11 cellular contexts compared by ENCODE assay signal in the genomic region with DNA sequence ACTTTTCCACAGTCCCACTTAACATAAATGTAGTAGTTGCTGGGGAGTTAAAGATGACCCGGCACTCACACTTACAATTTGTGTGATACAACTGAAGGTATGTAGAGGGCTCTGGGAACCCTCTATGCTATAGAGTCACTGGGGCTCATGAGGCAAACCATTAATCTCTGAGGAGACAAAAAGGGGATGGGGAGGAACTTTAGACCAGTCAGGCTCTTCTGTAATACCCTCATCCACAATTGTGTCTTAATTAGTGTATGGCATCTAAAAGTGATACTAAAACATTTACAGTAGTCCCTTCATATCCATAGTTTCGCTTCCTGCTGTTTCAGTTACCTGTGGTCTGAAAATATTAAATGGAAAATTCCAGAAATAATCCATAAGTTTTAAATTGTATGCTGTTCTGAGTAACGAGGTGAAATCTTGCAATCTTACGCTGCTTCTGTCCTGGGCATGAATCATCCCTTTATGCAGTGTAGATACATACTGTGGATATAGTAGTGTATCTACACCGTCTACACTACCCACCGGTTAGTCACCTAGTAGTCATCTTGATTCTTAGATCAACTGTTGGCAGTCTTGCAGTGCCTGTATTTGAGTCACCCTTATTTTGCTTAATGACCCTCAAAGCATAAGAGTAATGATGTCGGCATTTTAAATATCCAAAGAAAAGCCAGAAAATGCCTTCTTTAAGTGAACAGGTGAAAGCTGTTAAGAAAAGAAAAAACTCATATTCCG. TPM values are rescaled to one million over a fixed set of nuclear protein-coding genes. Genes with fewer than 3 reads are reported as not detected.
DNase-seq lines count a peak whose midpoint lies in the region; ATAC-seq, FAIRE-seq and TF ChIP-seq lines count a peak whose summit lies in the region.
"Had no signal": no experiment of that assay in that cellular context is flagged by ENCODE, and none has a peak within 500 bp of the region (broad histone marks: within the 10 kb centered on the region; RNA-seq: fewer than 3 reads in every experiment).

No MANE protein-coding gene starts in this region.

- H3K9me3 ChIP-seq in MG63 (no peaks in the 10 kb centered on the region), K562 (replicated peaks; ENCODE audit: control insufficient read depth, insufficient read depth, low read depth, low read length) (no peaks in the 10 kb centered on the region), body of pancreas (no peaks in the 10 kb centered on the region)
- H3K9me3 ChIP-seq: BLaER1 treated with 17β-estradiol and CSF1 and Interleukin-3, amounts not matched to agents 10 nM and 100 nM; ovary had no signal

- H3K9ac ChIP-seq in K562 (ENCODE audit: insufficient read depth in 1 of 2, low read depth in 2 of 2, low read length in 2 of 2), result no peak overlapping the region
- H3K9ac ChIP-seq: BLaER1 treated with 17β-estradiol and CSF1 and Interleukin-3, amounts not matched to agents 10 nM and 100 nM had no signal

- TF ChIP-seq RAD21 in K562 (CRISPR knock-in tag; conservative IDR thresholded peaks at IDR 0.05 in 1 of 2, IDR thresholded peaks at IDR 0.05 in 1 of 2), result no peak

- FAIRE-seq in K562 (lab: Jason Lieb, UNC), result peak; percentile 71

- H3K27me3 ChIP-seq in MG63 (no peaks in the 10 kb centered on the region), K562 (ENCODE audit: control insufficient read depth in 2 of 2, insufficient read depth in 2 of 2, low read length in 2 of 2) (no peaks in the 10 kb centered on the region), body of pancreas (no peaks in the 10 kb centered on the region)
- H3K27me3 ChIP-seq: BLaER1 treated with 17β-estradiol and CSF1 and Interleukin-3, amounts not matched to agents 10 nM and 100 nM; ovary had no signal

- no peak overlapping the region for H3K4me2 ChIP-seq in K562 (ENCODE audit: insufficient read depth, low read length)

- H3K4me3 ChIP-seq in MG63 (no peak overlapping the region), K562 (no peak overlapping the region), body of pancreas (no peak overlapping the region)
- H3K4me3 ChIP-seq: BLaER1 treated with 17β-estradiol and CSF1 and Interleukin-3, amounts not matched to agents 10 nM and 100 nM; ovary had no signal

- no peak overlapping the region; the same call in 1 of the 2 replicates for H2AFZ ChIP-seq in K562 (ENCODE audit: low read depth, low read length)

- TF ChIP-seq POLR2A in K562 (conservative IDR thresholded peaks at IDR 0.05) (no peak), body of pancreas (IDR thresholded peaks at IDR 0.05) (no peak)

- H3K9me1 ChIP-seq in K562 (ENCODE audit: control insufficient read depth, insufficient read depth, low read length), result no peaks in the 10 kb centered on the region

- 36% methylated on average over 8 of the region's 8 CpGs for WGBS in K562 (ENCODE audit: insufficient coverage, low coverage, missing lambda C conversion rate)
- 86 to 88% methylated on average over 8 of the region's 8 CpGs for WGBS in body of pancreas, 2 donors

- CTCF ChIA-PET in K562 (lab: Yijun Ruan, JAX; ENCODE audit: low intra/inter-chr PET ratio), result no interaction called here

- peak; percentile 69 for ATAC-seq in K562
- ATAC-seq in body of pancreas, result no peak

- H3K27ac ChIP-seq in K562 (ENCODE audit: extremely low read depth, low read depth, low read length) (peak overlapping the region; percentile 32; the same call in 1 of the 3 replicates), body of pancreas (no peak overlapping the region)
- H3K27ac ChIP-seq: BLaER1 treated with 17β-estradiol and CSF1 and Interleukin-3, amounts not matched to agents 10 nM and 100 nM; ovary had no signal

- H3K79me2 ChIP-seq in K562 (ENCODE audit: control insufficient read depth, insufficient read depth, low read length), result peaks cover 56% of the 10 kb centered on the region

- 0 out of 2 replicates have a peak, but pooled peaks cover 3% of the 10 kb centered on the region for H4K20me1 ChIP-seq in K562 (replicated peaks; ENCODE audit: control insufficient read depth, insufficient read depth, low read length)

- intact Hi-C loops in K562 (cut with micrococcal nuclease), result no loop called here
- intact Hi-C loops in body of pancreas (cut with DNase I), result no loop called here

- no TSS peak for BruUV-seq in K562 (replicated peaks; lab: Mats Ljungman, UMichigan)

- peak; percentile 18 for DNase-seq in activated CD4-positive, alpha-beta T cell treated with anti-CD3 and anti-CD28 coated beads for 48 hours
- DNase-seq in activated CD4-positive, alpha-beta T cell treated with anti-CD3 and anti-CD28 coated beads, Interleukin-2, amount 50 U/mL, for 48 hours, result no peak
- DNase-seq in MG63, result peak; percentile 64
- DNase-seq in K562 (ENCODE audit: extremely low read depth in 1 of 4, low spot score in 3 of 4), result peak in 3 of 4 experiments; percentile 31 to 45 (median 39)
- peak; percentile 30 for DNase-seq in pulmonary artery endothelial cell (ENCODE audit: low read depth, low spot score)
- DNase-seq in DMS153 treated with DMSO at 0.1 percent for 48 hours (lab: John Stamatoyannopoulos, UW; ENCODE audit: unreplicated experiment), result no peak
- no peak for DNase-seq in body of pancreas
- DNase-seq in effector CD8-positive, alpha-beta T cell (lab: John Stamatoyannopoulos, UW), result no peak
- DNase-seq: NCI-H1694, ovary had no signal

- no peak for TF ChIP-seq EP300 in K562 (IDR thresholded peaks at IDR 0.05; ENCODE audit: low read length)

- TF ChIP-seq CTCF in K562 (IDR thresholded peaks at IDR 0.05 in 2 of 3, conservative IDR thresholded peaks at IDR 0.05 in 1 of 3; ENCODE audit: insufficient read depth in 2 of 3, low read depth in 1 of 3, low read length in 3 of 3) (no peak), body of pancreas (IDR thresholded peaks at IDR 0.05) (no peak)

- POLR2A ChIA-PET in K562 (lab: Yijun Ruan, JAX), result interaction anchor here (0.6 kb wide), 1 partner anchor 1698 kb away, joined by 3 read pairs; no protein-coding TSS in a partner anchor

- in situ Hi-C loops in K562 (cut with MboI), result no loop called here

- H3K36me3 ChIP-seq in MG63 (peaks cover 3% of the 10 kb centered on the region; the same call in 1 of the 2 replicates), K562 (ENCODE audit: control insufficient read depth, insufficient read depth, low read length) (no peaks in the 10 kb centered on the region), body of pancreas (replicated peaks in 1 of 2; ENCODE audit: insufficient read depth in 1 of 2, low read depth in 2 of 2) (no peaks in the 10 kb centered on the region)
- H3K36me3 ChIP-seq: ovary had no signal

- H3K4me1 ChIP-seq in K562 (replicated peaks in 1 of 2; ENCODE audit: control insufficient read depth in 2 of 2, insufficient read depth in 2 of 2, low read length in 2 of 2), result peaks cover 0 to 3% of the 10 kb centered on the region in 2 experiments; a peak in 1 of 5 replicates
- peaks cover 7% of the 10 kb centered on the region for H3K4me1 ChIP-seq in body of pancreas

RNA-seq across cellular contexts. Expression of gene CBL, which starts 12.2 kb away (rescaled TPM):
- 5.7 and 6.2 TPM in 2 replicates for total RNA-seq in MG63 (2014; rRNA removed; shearing (Covaris generic); ENCODE audit: low replicate concordance)
- total RNA-seq in K562 (2011; cell fraction: chromatin; rRNA removed; ENCODE audit: low replicate concordance), result 15.7 and 23.8 TPM in 2 replicates
- total RNA-seq in K562 (2011; cell fraction: nucleolus; rRNA removed), result 8.8 and 10.0 TPM in 2 replicates
- 17.2 and 25.5 TPM in 2 replicates for total RNA-seq in K562 (2011; cell fraction: nucleoplasm; rRNA removed)
- total RNA-seq in K562 (2014; rRNA removed), result 5.9 and 6.4 TPM in 2 replicates
- 9.9 and 12.1 TPM in 2 replicates for total RNA-seq in K562 (2014; rRNA removed; fragmentation: Illumina TruSeq; extraction: Trizol)
- 7.6 and 8.2 TPM in 2 replicates for total RNA-seq in K562 (2015; rRNA removed; fragmentation: Illumina TruSeq; extraction: Trizol)
- 21.9 and 24.9 TPM in 2 replicates for total RNA-seq in K562 (2021)
- polyA plus RNA-seq in K562 (2011; rRNA removed), result 14.4 and 15.6 TPM in 2 replicates
- polyA plus RNA-seq in K562 (2011; cell fraction: cytosol; rRNA removed), result 9.2 and 15.0 TPM in 2 replicates
- polyA plus RNA-seq in K562 (2011; cell fraction: nucleus; rRNA removed), result 15.6 and 18.5 TPM in 2 replicates
- polyA plus RNA-seq in K562 (2012), result 9.6 and 11.7 TPM in 2 replicates
- polyA plus RNA-seq in K562 (2014; fragmentation: Illumina TruSeq; extraction: Trizol), result 17.6 and 18.8 TPM in 2 replicates
- 1 to 10 TPM; 3.2 to 6.2 TPM for polyA plus RNA-seq in K562 (2014; fragmentation: Nextera tagmentation; extraction: Ambion mirVana)
- polyA plus RNA-seq in K562 (2014; rRNA removed), result 10.7 and 10.9 TPM in 2 replicates
- 22.5 and 22.6 TPM in 2 replicates for polyA minus RNA-seq in K562 (2011; rRNA and poly(A)+ RNA removed)
- polyA minus RNA-seq in K562 (2011; cell fraction: cytosol; rRNA and poly(A)+ RNA removed), result 15.1 and 17.8 TPM in 2 replicates
- 8.1 and 11.1 TPM in 2 replicates for polyA minus RNA-seq in K562 (2011; cell fraction: nucleus; rRNA and poly(A)+ RNA removed)
- 11.9 and 14.8 TPM in 2 replicates for total RNA-seq in pulmonary artery endothelial cell
- total RNA-seq in body of pancreas, result 1 to 10 TPM; 3.0 to 6.5 TPM

RNA-seq across cellular contexts. Expression of gene NHERF4, which starts 33.0 kb away (rescaled TPM):
- not detected in 2 replicates for total RNA-seq in MG63 (2014; rRNA removed; shearing (Covaris generic); ENCODE audit: low replicate concordance)
- total RNA-seq in K562 (2011; cell fraction: chromatin; rRNA removed; ENCODE audit: low replicate concordance), result not detected in 2 replicates
- not detected in 2 replicates for total RNA-seq in K562 (2011; cell fraction: nucleolus; rRNA removed)
- not detected in 2 replicates for total RNA-seq in K562 (2011; cell fraction: nucleoplasm; rRNA removed)
- total RNA-seq in K562 (2014; rRNA removed), result not detected in 2 replicates
- total RNA-seq in K562 (2014; rRNA removed; fragmentation: Illumina TruSeq; extraction: Trizol), result not detected in 2 replicates
- not detected in 2 replicates for total RNA-seq in K562 (2015; rRNA removed; fragmentation: Illumina TruSeq; extraction: Trizol)
- total RNA-seq in K562 (2021), result not detected in 2 replicates
- not detected in 2 replicates for polyA plus RNA-seq in K562 (2011; rRNA removed)
- polyA plus RNA-seq in K562 (2011; cell fraction: cytosol; rRNA removed), result not detected in 2 replicates
- not detected in 2 replicates for polyA plus RNA-seq in K562 (2011; cell fraction: nucleus; rRNA removed)
- polyA plus RNA-seq in K562 (2012), result not detected in 2 replicates
- polyA plus RNA-seq in K562 (2014; fragmentation: Illumina TruSeq; extraction: Trizol), result not detected in 2 replicates
- not detected for polyA plus RNA-seq in K562 (2014; fragmentation: Nextera tagmentation; extraction: Ambion mirVana)
- polyA plus RNA-seq in K562 (2014; rRNA removed), result not detected in 2 replicates
- polyA minus RNA-seq in K562 (2011; rRNA and poly(A)+ RNA removed), result not detected in 2 replicates
- not detected in 2 replicates for polyA minus RNA-seq in K562 (2011; cell fraction: cytosol; rRNA and poly(A)+ RNA removed)
- not detected in 2 replicates for polyA minus RNA-seq in K562 (2011; cell fraction: nucleus; rRNA and poly(A)+ RNA removed)
- total RNA-seq in pulmonary artery endothelial cell, result 0.13 TPM in 1 of 2 replicates, not detected in the other
- 1 to 10 TPM in 1 of 2 donors, not detected in 1; 3.6 TPM for total RNA-seq in body of pancreas

RNA-seq across cellular contexts. Expression of gene NLRX1, which starts 49.8 kb away (rescaled TPM):
- total RNA-seq in MG63 (2014; rRNA removed; shearing (Covaris generic); ENCODE audit: low replicate concordance), result 12.9 and 16.8 TPM in 2 replicates
- total RNA-seq in K562 (2011; cell fraction: chromatin; rRNA removed; ENCODE audit: low replicate concordance), result 0.86 and 3.6 TPM in 2 replicates
- total RNA-seq in K562 (2011; cell fraction: nucleolus; rRNA removed), result 1.8 and 3.5 TPM in 2 replicates
- 1.1 and 1.3 TPM in 2 replicates for total RNA-seq in K562 (2011; cell fraction: nucleoplasm; rRNA removed)
- total RNA-seq in K562 (2014; rRNA removed) (1.3 and 1.4 TPM in 2 replicates), K562 (2014; rRNA removed; fragmentation: Illumina TruSeq; extraction: Trizol) (0.19 and 0.22 TPM in 2 replicates), K562 (2015; rRNA removed; fragmentation: Illumina TruSeq; extraction: Trizol) (0.34 and 0.69 TPM in 2 replicates), K562 (2021) (2.1 and 2.3 TPM in 2 replicates), pulmonary artery endothelial cell (10.9 and 15.5 TPM in 2 replicates), body of pancreas (10 to 100 TPM in 1 of 2 donors, 1 to 10 TPM in 1; 9.3 to 30.7 TPM)
- polyA plus RNA-seq in K562 (2011; rRNA removed) (0.55 and 1.4 TPM in 2 replicates), K562 (2014; fragmentation: Illumina TruSeq; extraction: Trizol) (0.49 and 1.1 TPM in 2 replicates), K562 (2014; fragmentation: Nextera tagmentation; extraction: Ambion mirVana) (under 1 TPM; 0.04 to 0.06 TPM), K562 (2014; rRNA removed) (1.1 and 2.1 TPM in 2 replicates)
- polyA plus RNA-seq in K562 (2011; cell fraction: cytosol; rRNA removed), result 0.81 and 4.1 TPM in 2 replicates
- polyA plus RNA-seq in K562 (2011; cell fraction: nucleus; rRNA removed), result 0.76 and 5.1 TPM in 2 replicates
- polyA plus RNA-seq in K562 (2012), result 1.0 and 2.3 TPM in 2 replicates
- polyA minus RNA-seq in K562 (2011; rRNA and poly(A)+ RNA removed), result 0.27 and 1.2 TPM in 2 replicates
- 1.4 and 3.4 TPM in 2 replicates for polyA minus RNA-seq in K562 (2011; cell fraction: cytosol; rRNA and poly(A)+ RNA removed)
- polyA minus RNA-seq in K562 (2011; cell fraction: nucleus; rRNA and poly(A)+ RNA removed), result 0.67 and 2.3 TPM in 2 replicates

Comparison
In these comparisons a context has a peak if more than half of its experiments do, and no peak if none do; other contexts are left out.
1. DNase-seq: peak in activated CD4-positive, alpha-beta T cell treated with anti-CD3 and anti-CD28 coated beads for 48 hours (single experiment), MG63 (single experiment), K562 (3 of 4) and pulmonary artery endothelial cell (single experiment); none in activated CD4-positive, alpha-beta T cell treated with anti-CD3 and anti-CD28 coated beads, Interleukin-2, amount 50 U/mL, for 48 hours (0 of 2), DMS153 treated with DMSO at 0.1 percent for 48 hours (single experiment), body of pancreas (0 of 4) and effector CD8-positive, alpha-beta T cell (single experiment).